Comparison of ENCODE assay signal across 1 cellular context in the genomic region with DNA sequence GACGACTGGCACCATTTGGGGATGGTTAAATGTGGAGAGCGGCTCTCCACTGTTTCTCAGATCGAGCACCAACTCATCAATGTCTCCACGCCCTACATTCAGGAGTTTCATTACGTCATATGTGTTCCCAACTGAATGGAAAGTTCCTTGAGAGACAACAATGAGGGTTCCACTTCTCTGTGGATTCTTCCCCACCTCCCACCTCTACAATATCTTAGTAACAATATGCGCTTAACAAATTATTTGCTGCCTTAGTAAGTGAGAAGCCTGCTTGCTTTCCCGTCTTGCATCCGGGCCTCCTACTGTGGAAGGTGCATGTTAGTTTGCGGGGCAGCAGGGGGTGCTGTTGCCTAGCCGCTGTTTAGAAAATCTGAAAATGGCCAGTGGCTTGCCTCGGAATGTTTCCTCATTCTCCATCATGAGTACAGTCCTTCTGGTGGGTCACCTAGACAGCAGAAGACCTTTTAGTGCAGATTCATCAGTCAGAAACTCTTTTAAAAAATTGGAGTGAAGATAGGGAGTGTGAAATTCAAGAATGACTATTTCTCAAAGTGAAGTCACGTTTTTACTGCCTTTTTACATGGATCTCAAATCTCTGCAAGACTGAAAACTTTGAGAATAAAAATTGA.
TF ChIP-seq lines count a peak whose summit lies in the region.

No MANE protein-coding gene starts in this region.

TF ChIP-seq in HEK293, 187 proteins besides CTCF, POLR2A, EP300 and RAD21 (continued from another document):
- TF ChIP-seq, protein P1, sequence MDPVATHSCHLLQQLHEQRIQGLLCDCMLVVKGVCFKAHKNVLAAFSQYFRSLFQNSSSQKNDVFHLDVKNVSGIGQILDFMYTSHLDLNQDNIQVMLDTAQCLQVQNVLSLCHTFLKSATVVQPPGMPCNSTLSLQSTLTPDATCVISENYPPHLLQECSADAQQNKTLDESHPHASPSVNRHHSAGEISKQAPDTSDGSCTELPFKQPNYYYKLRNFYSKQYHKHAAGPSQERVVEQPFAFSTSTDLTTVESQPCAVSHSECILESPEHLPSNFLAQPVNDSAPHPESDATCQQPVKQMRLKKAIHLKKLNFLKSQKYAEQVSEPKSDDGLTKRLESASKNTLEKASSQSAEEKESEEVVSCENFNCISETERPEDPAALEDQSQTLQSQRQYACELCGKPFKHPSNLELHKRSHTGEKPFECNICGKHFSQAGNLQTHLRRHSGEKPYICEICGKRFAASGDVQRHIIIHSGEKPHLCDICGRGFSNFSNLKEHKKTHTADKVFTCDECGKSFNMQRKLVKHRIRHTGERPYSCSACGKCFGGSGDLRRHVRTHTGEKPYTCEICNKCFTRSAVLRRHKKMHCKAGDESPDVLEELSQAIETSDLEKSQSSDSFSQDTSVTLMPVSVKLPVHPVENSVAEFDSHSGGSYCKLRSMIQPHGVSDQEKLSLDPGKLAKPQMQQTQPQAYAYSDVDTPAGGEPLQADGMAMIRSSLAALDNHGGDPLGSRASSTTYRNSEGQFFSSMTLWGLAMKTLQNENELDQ (tag by site-specific recombination; IDR thresholded peaks at IDR 0.05; ENCODE audit: low read depth): no peak
- TF ChIP-seq, protein P2, sequence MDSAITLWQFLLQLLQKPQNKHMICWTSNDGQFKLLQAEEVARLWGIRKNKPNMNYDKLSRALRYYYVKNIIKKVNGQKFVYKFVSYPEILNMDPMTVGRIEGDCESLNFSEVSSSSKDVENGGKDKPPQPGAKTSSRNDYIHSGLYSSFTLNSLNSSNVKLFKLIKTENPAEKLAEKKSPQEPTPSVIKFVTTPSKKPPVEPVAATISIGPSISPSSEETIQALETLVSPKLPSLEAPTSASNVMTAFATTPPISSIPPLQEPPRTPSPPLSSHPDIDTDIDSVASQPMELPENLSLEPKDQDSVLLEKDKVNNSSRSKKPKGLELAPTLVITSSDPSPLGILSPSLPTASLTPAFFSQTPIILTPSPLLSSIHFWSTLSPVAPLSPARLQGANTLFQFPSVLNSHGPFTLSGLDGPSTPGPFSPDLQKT (IDR thresholded peaks at IDR 0.05; ENCODE audit: borderline replicate concordance, low read depth, low read length): no peak
- TF ChIP-seq, protein P3, sequence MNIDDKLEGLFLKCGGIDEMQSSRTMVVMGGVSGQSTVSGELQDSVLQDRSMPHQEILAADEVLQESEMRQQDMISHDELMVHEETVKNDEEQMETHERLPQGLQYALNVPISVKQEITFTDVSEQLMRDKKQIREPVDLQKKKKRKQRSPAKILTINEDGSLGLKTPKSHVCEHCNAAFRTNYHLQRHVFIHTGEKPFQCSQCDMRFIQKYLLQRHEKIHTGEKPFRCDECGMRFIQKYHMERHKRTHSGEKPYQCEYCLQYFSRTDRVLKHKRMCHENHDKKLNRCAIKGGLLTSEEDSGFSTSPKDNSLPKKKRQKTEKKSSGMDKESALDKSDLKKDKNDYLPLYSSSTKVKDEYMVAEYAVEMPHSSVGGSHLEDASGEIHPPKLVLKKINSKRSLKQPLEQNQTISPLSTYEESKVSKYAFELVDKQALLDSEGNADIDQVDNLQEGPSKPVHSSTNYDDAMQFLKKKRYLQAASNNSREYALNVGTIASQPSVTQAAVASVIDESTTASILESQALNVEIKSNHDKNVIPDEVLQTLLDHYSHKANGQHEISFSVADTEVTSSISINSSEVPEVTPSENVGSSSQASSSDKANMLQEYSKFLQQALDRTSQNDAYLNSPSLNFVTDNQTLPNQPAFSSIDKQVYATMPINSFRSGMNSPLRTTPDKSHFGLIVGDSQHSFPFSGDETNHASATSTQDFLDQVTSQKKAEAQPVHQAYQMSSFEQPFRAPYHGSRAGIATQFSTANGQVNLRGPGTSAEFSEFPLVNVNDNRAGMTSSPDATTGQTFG (tag by site-specific recombination; IDR thresholded peaks at IDR 0.05; ENCODE audit: borderline replicate concordance): no peak
- peak; percentile 84 for TF ChIP-seq ZNF654 (tag by site-specific recombination; IDR thresholded peaks at IDR 0.05; ENCODE audit: low read depth)
- TF ChIP-seq REPIN1 (tag by site-specific recombination; IDR thresholded peaks at IDR 0.05; ENCODE audit: low read depth): no peak
- TF ChIP-seq, protein P4, sequence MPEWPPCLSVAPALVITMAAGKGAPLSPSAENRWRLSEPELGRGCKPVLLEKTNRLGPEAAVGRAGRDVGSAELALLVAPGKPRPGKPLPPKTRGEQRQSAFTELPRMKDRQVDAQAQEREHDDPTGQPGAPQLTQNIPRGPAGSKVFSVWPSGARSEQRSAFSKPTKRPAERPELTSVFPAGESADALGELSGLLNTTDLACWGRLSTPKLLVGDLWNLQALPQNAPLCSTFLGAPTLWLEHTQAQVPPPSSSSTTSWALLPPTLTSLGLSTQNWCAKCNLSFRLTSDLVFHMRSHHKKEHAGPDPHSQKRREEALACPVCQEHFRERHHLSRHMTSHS (tag by site-specific recombination; IDR thresholded peaks at IDR 0.05): no peak
- TF ChIP-seq ZNF610 (tag by site-specific recombination; IDR thresholded peaks at IDR 0.05; ENCODE audit: borderline replicate concordance): no peak
- TF ChIP-seq, protein P5, sequence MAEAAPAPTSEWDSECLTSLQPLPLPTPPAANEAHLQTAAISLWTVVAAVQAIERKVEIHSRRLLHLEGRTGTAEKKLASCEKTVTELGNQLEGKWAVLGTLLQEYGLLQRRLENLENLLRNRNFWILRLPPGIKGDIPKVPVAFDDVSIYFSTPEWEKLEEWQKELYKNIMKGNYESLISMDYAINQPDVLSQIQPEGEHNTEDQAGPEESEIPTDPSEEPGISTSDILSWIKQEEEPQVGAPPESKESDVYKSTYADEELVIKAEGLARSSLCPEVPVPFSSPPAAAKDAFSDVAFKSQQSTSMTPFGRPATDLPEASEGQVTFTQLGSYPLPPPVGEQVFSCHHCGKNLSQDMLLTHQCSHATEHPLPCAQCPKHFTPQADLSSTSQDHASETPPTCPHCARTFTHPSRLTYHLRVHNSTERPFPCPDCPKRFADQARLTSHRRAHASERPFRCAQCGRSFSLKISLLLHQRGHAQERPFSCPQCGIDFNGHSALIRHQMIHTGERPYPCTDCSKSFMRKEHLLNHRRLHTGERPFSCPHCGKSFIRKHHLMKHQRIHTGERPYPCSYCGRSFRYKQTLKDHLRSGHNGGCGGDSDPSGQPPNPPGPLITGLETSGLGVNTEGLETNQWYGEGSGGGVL (tag by site-specific recombination; IDR thresholded peaks at IDR 0.05): no peak
- no peak for TF ChIP-seq ZNF157 (tag by site-specific recombination; IDR thresholded peaks at IDR 0.05)
- no peak for TF ChIP-seq ZNF629 (tag by site-specific recombination; IDR thresholded peaks at IDR 0.05)
- TF ChIP-seq IKZF3 (tag by site-specific recombination; IDR thresholded peaks at IDR 0.05): no peak
- no peak for TF ChIP-seq GFI1B (tag by site-specific recombination; IDR thresholded peaks at IDR 0.05)
- TF ChIP-seq, protein P6, sequence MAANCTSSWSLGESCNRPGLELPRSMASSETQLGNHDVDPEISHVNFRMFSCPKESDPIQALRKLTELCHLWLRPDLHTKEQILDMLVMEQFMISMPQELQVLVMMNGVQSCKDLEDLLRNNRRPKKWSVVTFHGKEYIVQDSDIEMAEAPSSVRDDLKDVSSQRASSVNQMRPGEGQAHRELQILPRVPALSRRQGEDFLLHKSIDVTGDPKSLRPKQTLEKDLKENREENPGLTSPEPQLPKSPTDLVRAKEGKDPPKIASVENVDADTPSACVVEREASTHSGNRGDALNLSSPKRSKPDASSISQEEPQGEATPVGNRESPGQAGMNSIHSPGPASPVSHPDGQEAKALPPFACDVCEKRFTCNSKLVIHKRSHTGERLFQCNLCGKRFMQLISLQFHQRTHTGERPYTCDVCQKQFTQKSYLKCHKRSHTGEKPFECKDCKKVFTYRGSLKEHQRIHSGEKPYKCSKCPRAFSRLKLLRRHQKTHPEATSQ (tag by site-specific recombination; IDR thresholded peaks at IDR 0.05): no peak
- TF ChIP-seq ZNF600 (tag by site-specific recombination; IDR thresholded peaks at IDR 0.05): no peak
- TF ChIP-seq ZBTB17 (tag by site-specific recombination; IDR thresholded peaks at IDR 0.05): no peak
- no peak for TF ChIP-seq ZNF221 (tag by site-specific recombination; IDR thresholded peaks at IDR 0.05; ENCODE audit: borderline replicate concordance)
- no peak for TF ChIP-seq ZNF792 (tag by site-specific recombination; IDR thresholded peaks at IDR 0.05)
TF ChIP-seq in HEK293: peak in this region for 4.
